ENCODE assay signal across 8 cellular contexts in the genomic region with DNA sequence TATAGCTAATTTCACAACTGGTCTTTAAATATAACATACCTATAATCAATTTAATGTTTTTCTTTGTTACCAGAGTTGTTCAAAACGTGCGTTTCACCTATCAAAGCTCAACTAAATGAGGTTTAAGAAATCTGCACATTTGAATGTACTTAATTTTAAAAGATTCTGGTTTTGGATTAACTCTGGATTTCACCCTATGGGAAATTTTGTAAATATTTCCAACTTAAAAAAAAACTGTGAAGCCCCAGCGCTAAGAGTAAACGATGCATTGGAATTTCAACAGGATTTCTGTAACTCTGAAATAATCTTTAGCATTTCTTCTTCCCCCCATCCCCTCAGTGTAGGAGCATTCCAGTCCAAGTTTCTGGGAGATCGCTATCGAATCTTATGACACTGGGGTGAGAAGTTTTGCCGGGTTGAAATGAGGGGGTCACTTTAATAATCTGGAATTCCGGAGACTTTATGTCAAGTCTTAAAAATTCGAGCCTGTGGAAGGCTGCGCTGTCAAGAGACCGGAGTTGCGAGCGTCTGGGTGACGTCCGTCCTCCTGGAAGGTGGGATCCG. TPM values are rescaled to one million over a fixed set of nuclear protein-coding genes. Genes with fewer than 3 reads are reported as not detected.
DNase-seq lines count a peak whose midpoint lies in the region; ATAC-seq and TF ChIP-seq lines count a peak whose summit lies in the region.

No MANE protein-coding gene starts in this region.

- peak overlapping the region; percentile 81 to 99 (median 97) for H3K27ac ChIP-seq in heart right ventricle
- H3K27ac ChIP-seq in breast epithelium = peak overlapping the region; percentile 95 to 98
- peak overlapping the region; percentile 91 for H3K27ac ChIP-seq in mesendoderm (ENCODE audit: low read depth, low read length)
- peak overlapping the region; percentile 91 for H3K27ac ChIP-seq in urinary bladder (ENCODE audit: low read depth)

- peaks cover 29% of the 10 kb centered on the region for H3K79me2 ChIP-seq in mesendoderm (ENCODE audit: control insufficient read depth, insufficient read depth, low read length)

- no peak for TF ChIP-seq POLR2A in breast epithelium (IDR thresholded peaks at IDR 0.05)

- H3K56ac ChIP-seq in mesendoderm (ENCODE audit: low read length) = peak overlapping the region; percentile 95

- H3K27me3 ChIP-seq in heart right ventricle (no peaks in the 10 kb centered on the region), breast epithelium (no peaks in the 10 kb centered on the region), mesendoderm (ENCODE audit: insufficient read depth, low read length, poor library complexity) (no peaks in the 10 kb centered on the region)

- no peak overlapping the region for H2BK15ac ChIP-seq in mesendoderm (replicated peaks; ENCODE audit: low read depth)

- WGBS in heart right ventricle, 2 donors = 4 to 5% methylated on average over 16 of the region's 16 CpGs
- WGBS in mesendoderm (ENCODE audit: extremely low coverage, insufficient coverage, low lambda C conversion rate) = no CpG with 5 or more reads among the region's 16 CpGs
- WGBS in urinary bladder = 5% methylated on average over 16 of the region's 16 CpGs

- no peak overlapping the region for H3K23ac ChIP-seq in mesendoderm (ENCODE audit: low read length)

- H3K4me2 ChIP-seq in mesendoderm (ENCODE audit: low read length) = peak overlapping the region; percentile 7

- H3K79me1 ChIP-seq in mesendoderm (ENCODE audit: low read length) = peaks cover 6% of the 10 kb centered on the region

- H3K9ac ChIP-seq in mesendoderm (ENCODE audit: low read length) = peak overlapping the region; percentile 99

- H2BK5ac ChIP-seq in mesendoderm (ENCODE audit: low read length) = no peak overlapping the region

- H2AK5ac ChIP-seq in mesendoderm (ENCODE audit: low read length) = no peak overlapping the region

- peak overlapping the region; percentile 88 for H3K4ac ChIP-seq in mesendoderm (ENCODE audit: low read depth, low read length)

- H3K18ac ChIP-seq in mesendoderm (ENCODE audit: low read length) = peak overlapping the region; percentile 86

- intact Hi-C loops in heart right ventricle (cut with DNase I) = loop anchor here in 6 of 10 donors (1.0 to 10.0 kb wide), 6 partner anchors 16 to 381 kb away; a partner anchor contains a TSS
- intact Hi-C loops in cardiac septum (cut with DNase I) = no loop called here
- intact Hi-C loops in breast epithelium (cut with DNase I; ENCODE audit: low total_unique reads) = no loop called here

- H3K9me3 ChIP-seq in heart right ventricle = no peaks in the 10 kb centered on the region
- H3K9me3 ChIP-seq in breast epithelium = no peaks in the 10 kb centered on the region

- H4K5ac ChIP-seq in mesendoderm (ENCODE audit: low read length) = no peak overlapping the region

- TF ChIP-seq CTCF in heart right ventricle (IDR thresholded peaks at IDR 0.05) = no peak
- TF ChIP-seq CTCF in breast epithelium (IDR thresholded peaks at IDR 0.05) = no peak

- no peak for ATAC-seq in heart right ventricle

- no peak overlapping the region for H4K8ac ChIP-seq in mesendoderm (ENCODE audit: low read depth, low read length)

- H3K4me1 ChIP-seq in heart right ventricle = peaks cover 0 to 38% (median 22%) of the 10 kb centered on the region in 9 donors
- H3K4me1 ChIP-seq in breast epithelium = no peaks in the 10 kb centered on the region
- peaks cover 2% of the 10 kb centered on the region for H3K4me1 ChIP-seq in mesendoderm (ENCODE audit: control insufficient read depth, low read depth, low read length)
- H3K4me1 ChIP-seq in urinary bladder (ENCODE audit: insufficient read depth) = no peaks in the 10 kb centered on the region

- H3K36me3 ChIP-seq in heart right ventricle (no peaks in the 10 kb centered on the region), breast epithelium (no peaks in the 10 kb centered on the region), mesendoderm (ENCODE audit: control insufficient read depth, insufficient read depth, low read length) (no peaks in the 10 kb centered on the region), urinary bladder (ENCODE audit: insufficient read depth) (no peaks in the 10 kb centered on the region)

- peak overlapping the region; percentile 65 for H2BK120ac ChIP-seq in mesendoderm (ENCODE audit: low read depth, low read length)

- H3K4me3 ChIP-seq in heart right ventricle (peak overlapping the region; percentile 67 to 100 (median 97)), breast epithelium (peak overlapping the region; percentile 80 to 93 (median 86)), mesendoderm (ENCODE audit: low read length) (peak overlapping the region; percentile 7), urinary bladder (ENCODE audit: low read depth, low read length) (peak overlapping the region; percentile 89)

- DNase-seq in heart right ventricle = no peak
- DNase-seq in cardiac septum (ENCODE audit: low spot score) = no peak
- no peak for DNase-seq in breast epithelium (ENCODE audit: low spot score in 2 of 2)
- no peak for DNase-seq in mesendoderm
- DNase-seq in activated CD8-positive, alpha-beta memory T cell treated with anti-CD3 and anti-CD28 coated beads, Interleukin-2, amount 50 U/mL, for 48 hours = no peak
- no peak for DNase-seq in DMS 273 treated with DMSO at 0.1 percent for 48 hours (lab: John Stamatoyannopoulos, UW)
- no peak for DNase-seq in NCI-H2196 (lab: John Stamatoyannopoulos, UW; ENCODE audit: unreplicated experiment)

RNA-seq across cellular contexts. Expression of a gene that starts 0.6 kb away (rescaled TPM):
- total RNA-seq in heart right ventricle = 10 to 100 TPM; 25.2 to 50.2 (median 32.5) TPM
- polyA plus RNA-seq in heart right ventricle = 10 to 100 TPM; 10.5 to 13.5 TPM
- total RNA-seq in cardiac septum = 30.9 TPM
- total RNA-seq in breast epithelium = 10 to 100 TPM; 24.6 to 49.2 (median 45.2) TPM
- polyA plus RNA-seq in mesendoderm (2013, experiment 1 of 2) = 49.9 TPM
- polyA plus RNA-seq in mesendoderm (2013, experiment 2 of 2) = 52.6 TPM
- total RNA-seq in urinary bladder = 74.4 TPM
- polyA plus RNA-seq in urinary bladder = 12.3 TPM

Comparison
In these comparisons a context has a peak if more than half of its experiments do, and no peak if none do; other contexts are left out.
1. intact Hi-C loops: an anchor here in heart right ventricle (1.0 to 10.0 kb wide); none called in cardiac septum and breast epithelium.
2. H3K4me3 ChIP-seq: peak in every context shown above with its lines; median percentile 97 in heart right ventricle; 89 in urinary bladder; 86 in breast epithelium; 7 in mesendoderm.